In the genomic region with DNA sequence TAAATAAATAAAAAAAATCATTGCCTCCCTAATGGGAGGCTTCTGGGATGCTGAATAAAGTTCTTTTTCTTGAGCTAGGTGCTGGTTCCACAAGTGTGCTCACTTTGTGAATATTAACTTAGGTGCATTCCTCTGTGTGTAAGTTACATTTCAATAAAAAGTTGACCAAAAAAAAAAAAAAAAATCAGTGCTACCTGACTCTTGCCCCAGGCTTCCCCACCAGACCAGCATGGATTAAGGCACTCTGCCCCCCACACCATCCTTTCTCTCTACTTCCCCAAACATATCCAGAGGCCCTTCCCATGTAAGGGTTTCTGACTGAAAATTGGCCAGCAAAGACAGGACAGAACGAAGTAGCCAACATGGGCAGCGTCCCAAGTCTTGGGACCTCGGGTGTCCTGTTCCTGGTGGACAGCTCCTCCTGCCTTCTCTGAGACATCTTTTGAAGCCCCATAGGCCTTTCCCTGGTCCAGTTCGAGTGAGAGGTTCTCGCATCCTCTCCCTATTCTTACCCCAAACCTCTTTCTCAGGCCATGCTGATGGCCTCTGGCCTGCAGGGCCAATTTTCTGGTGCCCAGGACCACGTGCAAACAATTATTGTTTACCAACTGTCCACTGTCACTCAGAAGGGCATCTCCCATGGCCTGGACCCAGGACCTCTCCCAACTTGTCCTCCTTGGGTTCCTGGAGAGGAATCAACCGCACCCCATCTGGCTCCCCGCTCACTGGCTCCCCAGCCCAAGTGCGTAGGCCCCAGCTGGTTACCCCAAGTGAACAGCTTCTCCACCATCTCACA, we compare ENCODE assay signal across 18 cellular contexts. TPM values are rescaled to one million over a fixed set of nuclear protein-coding genes. Genes with fewer than 3 reads are reported as not detected.
"Had no signal": no experiment of that assay in that cellular context is flagged by ENCODE, and none has a peak within 500 bp of the region (broad histone marks: within the 10 kb centered on the region; RNA-seq: fewer than 3 reads in every experiment).

No MANE protein-coding gene starts in this region.

- H3K9me3 ChIP-seq: lower lobe of right lung had no signal

- H3K27me3 Mint-ChIP-seq: activated B cell treated with CpG ODN at 0.5 μM for 24 hours; activated naive CD8-positive, alpha-beta T cell treated with anti-CD3 and anti-CD28 coated beads for 36 hours had no signal

- H3K4me3 Mint-ChIP-seq: activated B cell treated with CpG ODN at 0.5 μM for 24 hours; activated CD8-positive, alpha-beta T cell treated with anti-CD3 and anti-CD28 coated beads, Interleukin-2, amount 10 ng/mL, durations not matched to agents 7 days and 5 days; activated naive CD8-positive, alpha-beta T cell treated with anti-CD3 and anti-CD28 coated beads for 36 hours; activated T-cell treated with anti-CD3 and anti-CD28 coated beads, Interleukin-2, amount 50 U/mL, for 72 hours; naive B cell; T-helper 1 cell treated with Interleukin-12 subunit alpha and Interleukin-12 subunit beta and Interleukin-4 antibody, amounts not matched to agents 30 μg/mL and 1 μg/mL, for 36 hours had no signal

- ATAC-seq: activated CD8-positive, alpha-beta T cell treated with anti-CD3 and anti-CD28 coated beads, Interleukin-2, amount 10 ng/mL, durations not matched to agents 7 days and 5 days; activated T-cell treated with anti-CD3 and anti-CD28 coated beads, Interleukin-2, amount 50 U/mL, for 72 hours; sciatic nerve had no signal

- H3K4me3 ChIP-seq: lower lobe of right lung had no signal

- H3K36me3 ChIP-seq: lower lobe of right lung had no signal

- H3K27ac ChIP-seq: lower lobe of right lung had no signal

- DNase-seq: activated B cell treated with CpG ODN at 0.5 μM for 24 hours; activated CD4-positive, alpha-beta T cell treated with anti-CD3 and anti-CD28 coated beads for 48 hours; activated CD8-positive, alpha-beta memory T cell treated with anti-CD3 and anti-CD28 coated beads, Interleukin-2, amount 50 U/mL, for 4 hours; activated CD8-positive, alpha-beta T cell treated with anti-CD3 and anti-CD28 coated beads, Interleukin-2, amount 10 ng/mL, durations not matched to agents 7 days and 5 days; activated naive CD8-positive, alpha-beta T cell treated with anti-CD3 and anti-CD28 coated beads for 36 hours; activated T-cell treated with anti-CD3 and anti-CD28 coated beads, Interleukin-2, amount 50 U/mL, for 72 hours; anterior cingulate cortex; head of caudate nucleus; naive B cell; stimulated activated CD4-positive, alpha-beta T cell treated with anti-CD3 and anti-CD28 coated beads, Interleukin-1b, Interleukin-23, amount 100 ng/mL, for 48 hours had no signal

- H3K36me3 Mint-ChIP-seq: activated naive CD8-positive, alpha-beta T cell treated with anti-CD3 and anti-CD28 coated beads for 36 hours; naive B cell had no signal

- H3K27ac Mint-ChIP-seq: activated B cell treated with CpG ODN at 0.5 μM for 24 hours; activated CD8-positive, alpha-beta T cell treated with anti-CD3 and anti-CD28 coated beads, Interleukin-2, amount 10 ng/mL, durations not matched to agents 7 days and 5 days; activated naive CD8-positive, alpha-beta T cell treated with anti-CD3 and anti-CD28 coated beads for 36 hours; activated T-cell treated with anti-CD3 and anti-CD28 coated beads, Interleukin-2, amount 50 U/mL, for 72 hours; T-helper 1 cell treated with Interleukin-12 subunit alpha and Interleukin-12 subunit beta and Interleukin-4 antibody, amounts not matched to agents 30 μg/mL and 1 μg/mL, for 36 hours had no signal

- FAIRE-seq: bronchial epithelial cell, frontal cortex had no signal

- H3K9me3 Mint-ChIP-seq: activated B cell treated with CpG ODN at 0.5 μM for 24 hours; activated naive CD8-positive, alpha-beta T cell treated with anti-CD3 and anti-CD28 coated beads for 36 hours; activated T-cell treated with anti-CD3 and anti-CD28 coated beads, Interleukin-2, amount 50 U/mL, for 72 hours; naive B cell; T-helper 1 cell treated with Interleukin-12 subunit alpha and Interleukin-12 subunit beta and Interleukin-4 antibody, amounts not matched to agents 30 μg/mL and 1 μg/mL, for 36 hours had no signal

RNA-seq across cellular contexts. Expression of a gene that starts 25.6 kb away (rescaled TPM):
- total RNA-seq: activated B cell treated with CpG ODN at 0.5 μM for 24 hours; activated CD8-positive, alpha-beta T cell treated with anti-CD3 and anti-CD28 coated beads, Interleukin-2, amount 10 ng/mL, durations not matched to agents 7 days and 5 days; activated naive CD8-positive, alpha-beta T cell treated with anti-CD3 and anti-CD28 coated beads for 36 hours; activated T-cell treated with anti-CD3 and anti-CD28 coated beads, Interleukin-2, amount 50 U/mL, for 72 hours; bronchial epithelial cell; dermis microvascular lymphatic vessel endothelial cell; epithelial cell of proximal tubule; frontal cortex; lower lobe of right lung; pulmonary artery endothelial cell had no signal
